ENCODE assay signal across 19 cellular contexts in genomic region chr18:3704556-3705162, GRCh38.
DNase-seq lines count a peak whose midpoint lies in the region; ATAC-seq, FAIRE-seq and TF ChIP-seq lines count a peak whose summit lies in the region.
"Had no signal": no experiment of that assay in that cellular context is flagged by ENCODE, and none has a peak within 500 bp of the region (broad histone marks: within the 10 kb centered on the region; RNA-seq: fewer than 3 reads in every experiment).

No MANE protein-coding gene starts in this region.

- POLR2A ChIA-PET in A673 (lab: Charles Lee; ENCODE audit: low non-redundant PET), result interaction anchor here (0.6 kb wide), 1 partner anchor 1138 kb away, joined by 4 read pairs; no protein-coding TSS in a partner anchor

- intact Hi-C loops in A673 (cut with micrococcal nuclease; ENCODE audit: unreplicated experiment), result no loop called here

- DNase-seq in A673 (ENCODE audit: low spot score) (peak; percentile 80), M059J (ENCODE audit: low read depth) (peak; percentile 27), kidney tubule cell (ENCODE audit: low spot score) (peak; percentile 76), HTR-8/SVneo (ENCODE audit: insufficient read length, low spot score) (no peak)
- no peak for DNase-seq in activated CD8-positive, alpha-beta memory T cell treated with anti-CD3 and anti-CD28 coated beads, Interleukin-2, amount 50 U/mL, for 48 hours
- DNase-seq: activated CD4-positive, alpha-beta memory T cell treated with anti-CD3 and anti-CD28 coated beads, Interleukin-2, amount 10 ng/mL, durations not matched to agents 7 days and 5 days; activated gamma-delta T cell treated with Interleukin-2 at 50 U/mL for 16 hours; AML-193; amniotic stem cell; effector memory CD8-positive, alpha-beta T cell; psoas muscle; stimulated activated CD4-positive, alpha-beta T cell treated with anti-CD3 and anti-CD28 coated beads, Interleukin-4, amount 100 ng/mL, for 4 hours; stimulated activated naive CD8-positive, alpha-beta T cell treated with anti-CD3 and anti-CD28 coated beads, Interleukin-15, amount 100 ng/mL, for 72 hours; transverse colon had no signal

- no peak overlapping the region for H3K4me3 ChIP-seq in A673 (ENCODE audit: low read depth, low read length, poor library complexity, severe bottlenecking)
- H3K4me3 ChIP-seq: esophagus muscularis mucosa, HAP-1, psoas muscle, transverse colon had no signal

- TF ChIP-seq CTCF in A673 (conservative IDR thresholded peaks at IDR 0.05; ENCODE audit: low read depth, low read length), result no peak

- no peaks in the 10 kb centered on the region for H3K27me3 ChIP-seq in A673 (replicated peaks; ENCODE audit: insufficient read depth, low read depth, low read length, poor library complexity)
- H3K27me3 ChIP-seq: esophagus muscularis mucosa, transverse colon had no signal

- ATAC-seq in HG02884 (IDR thresholded peaks at IDR 0.05; ENCODE audit: unreplicated experiment), result no peak
- ATAC-seq in HG02798 (IDR thresholded peaks at IDR 0.05; ENCODE audit: poor library complexity, unreplicated experiment), result no peak
- ATAC-seq: effector memory CD8-positive, alpha-beta T cell; psoas muscle; stimulated activated naive CD8-positive, alpha-beta T cell treated with anti-CD3 and anti-CD28 coated beads, Interleukin-15, amount 100 ng/mL, for 72 hours had no signal

- no peaks in the 10 kb centered on the region for H3K9me3 ChIP-seq in A673 (ENCODE audit: low read depth, low read length, poor library complexity, severe bottlenecking)
- H3K9me3 ChIP-seq: esophagus muscularis mucosa, HAP-1, psoas muscle, transverse colon had no signal

- FAIRE-seq in HTR-8/SVneo (lab: Jason Lieb, UNC), result no peak

- BruUV-seq in A673 (replicated peaks; lab: Mats Ljungman, UMichigan), result TSS peak; percentile 1

- CTCF ChIA-PET in A673 (lab: Charles Lee), result interaction anchor here (0.7 kb wide), 2 partner anchors 163 to 559 kb away, joined by 3 to 4 read pairs; no protein-coding TSS in a partner anchor

- H3K4me1 ChIP-seq in A673 (ENCODE audit: insufficient read depth, low read length, poor library complexity, severe bottlenecking), result peaks cover 38% of the 10 kb centered on the region
- H3K4me1 ChIP-seq: psoas muscle had no signal

- H3K36me3 ChIP-seq in A673 (ENCODE audit: insufficient read depth, low read length, poor library complexity, severe bottlenecking), result peaks cover 54% of the 10 kb centered on the region
- H3K36me3 ChIP-seq: esophagus muscularis mucosa, HAP-1, transverse colon had no signal

- H3K27ac ChIP-seq in A673 (ENCODE audit: low read depth, low read length, poor library complexity, severe bottlenecking) (peak overlapping the region; percentile 69), angular gyrus (ENCODE audit: low read depth, low read length) (peak overlapping the region; percentile 26)
- H3K27ac ChIP-seq: esophagus muscularis mucosa, psoas muscle, transverse colon had no signal

Comparison
In these comparisons a context has a peak if more than half of its experiments do, and no peak if none do; other contexts are left out.
1. DNase-seq: peak in A673 (single experiment), M059J (single experiment) and kidney tubule cell (single experiment); none in activated CD8-positive, alpha-beta memory T cell treated with anti-CD3 and anti-CD28 coated beads, Interleukin-2, amount 50 U/mL, for 48 hours (single experiment) and HTR-8/SVneo (single experiment).